ENCODE assay signal across 12 cellular contexts in genomic region chr3:63724987-63725386, GRCh38.
DNase-seq lines count a peak whose midpoint lies in the region; ATAC-seq, FAIRE-seq and TF ChIP-seq lines count a peak whose summit lies in the region.
"Had no signal": no experiment of that assay in that cellular context is flagged by ENCODE, and none has a peak within 500 bp of the region (broad histone marks: within the 10 kb centered on the region; RNA-seq: fewer than 3 reads in every experiment).

No MANE protein-coding gene starts in this region.

- TF ChIP-seq CTCF in GM12878 (IDR thresholded peaks at IDR 0.05 in 2 of 3, conservative IDR thresholded peaks at IDR 0.05 in 1 of 3; ENCODE audit: control insufficient read depth in 2 of 3, extremely low read depth in 1 of 3, insufficient read depth in 1 of 3, low read depth in 3 of 3, low read length in 3 of 3) (no peak), spleen (IDR thresholded peaks at IDR 0.05 in 8 of 11, conservative IDR thresholded peaks at IDR 0.05 in 3 of 11) (no peak)

- H3K36me3 ChIP-seq in GM12878 (ENCODE audit: control insufficient read depth in 2 of 2, insufficient read depth in 2 of 2, low read length in 1 of 2) = no peaks in the 10 kb centered on the region; a peak in 1 of 4 replicates
- no peaks in the 10 kb centered on the region for H3K36me3 ChIP-seq in spleen
- H3K36me3 ChIP-seq: gastrocnemius medialis, thoracic aorta had no signal

- H4K20me1 ChIP-seq in GM12878 (ENCODE audit: control insufficient read depth, insufficient read depth) = no peaks in the 10 kb centered on the region

- no peak for ATAC-seq in GM12878
- no peak for ATAC-seq in GM18867 (IDR thresholded peaks at IDR 0.05; ENCODE audit: unreplicated experiment)
- ATAC-seq: gastrocnemius medialis had no signal

- RAD21 ChIA-PET in GM12878 (lab: Charles Lee; ENCODE audit: unreplicated experiment) = no interaction called here

- intact Hi-C loops in GM12878 (cut with micrococcal nuclease; ENCODE audit: unreplicated experiment) (no loop called here), spleen (cut with DNase I; ENCODE audit: low total_unique reads) (no loop called here)

- POLR2A ChIA-PET in GM12878 (lab: Charles Lee) = no interaction called here

- DNase-seq in A172 (ENCODE audit: low spot score) (peak; percentile 83), HK-2 (ENCODE audit: unreplicated experiment) (peak; percentile 73), GM12878 (ENCODE audit: low read depth, low spot score) (no peak), iPS-NIHi11 (ENCODE audit: low spot score) (peak; percentile 48), NCI-H2029 (lab: John Stamatoyannopoulos, UW) (no peak), spleen (no peak), NCI-H1105 treated with DMSO at 0.1 percent for 48 hours (lab: John Stamatoyannopoulos, UW) (no peak)
- DNase-seq: 8988T, gastrocnemius medialis, NCI-H446 treated with DMSO at 0.1 percent for 48 hours had no signal

- H3K4me3 ChIP-seq in GM12878 (no peak overlapping the region), spleen (no peak overlapping the region)
- H3K4me3 ChIP-seq: gastrocnemius medialis, thoracic aorta had no signal

- H2AFZ ChIP-seq in GM12878 (ENCODE audit: control insufficient read depth, low read depth, low read length) = no peak overlapping the region

- H3K9me3 ChIP-seq in GM12878 (replicated peaks; ENCODE audit: control insufficient read depth, insufficient read depth, low read length) = no peaks in the 10 kb centered on the region
- H3K9me3 ChIP-seq in spleen = peaks cover 0 to 18% (median 3%) of the 10 kb centered on the region in 8 donors
- H3K9me3 ChIP-seq: thoracic aorta had no signal

- no TSS peak for BruUV-seq in GM12878 (replicated peaks; lab: Mats Ljungman, UMichigan)

- no peak overlapping the region for H3K4me2 ChIP-seq in GM12878 (ENCODE audit: control insufficient read depth, insufficient read depth)

- H3K4me1 ChIP-seq in GM12878 (ENCODE audit: control insufficient read depth, insufficient read depth, low read length) (no peaks in the 10 kb centered on the region), spleen (no peaks in the 10 kb centered on the region)
- H3K4me1 ChIP-seq: gastrocnemius medialis had no signal

- no peaks in the 10 kb centered on the region for H3K27me3 ChIP-seq in GM12878 (replicated peaks in 1 of 2; ENCODE audit: control insufficient read depth in 2 of 2, insufficient read depth in 2 of 2, low read length in 1 of 2)
- no peaks in the 10 kb centered on the region for H3K27me3 ChIP-seq in spleen (replicated peaks in 1 of 7)
- H3K27me3 ChIP-seq: gastrocnemius medialis had no signal

- in situ Hi-C loops in GM12878 (cut with MboI) = no loop called here

- H3K79me2 ChIP-seq in GM12878 (ENCODE audit: control insufficient read depth, insufficient read depth, low read length) = no peaks in the 10 kb centered on the region

- SMC1A ChIA-PET in GM12878 (lab: Charles Lee; ENCODE audit: uncharacterized antibody, unreplicated experiment) = no interaction called here

- no peak for TF ChIP-seq EP300 in GM12878 (IDR thresholded peaks at IDR 0.05; ENCODE audit: borderline replicate concordance in 1 of 2, control insufficient read depth in 1 of 2, low read depth in 2 of 2, low read length in 2 of 2)

- CTCF ChIA-PET in GM12878 (lab: Yijun Ruan, JAX) = no interaction called here

- FAIRE-seq in GM12878 (lab: Jason Lieb, UNC) = no peak

- H3K9ac ChIP-seq in GM12878 (ENCODE audit: control insufficient read depth, insufficient read depth, low read length) = no peak overlapping the region

- TF ChIP-seq POLR2A in GM12878 (IDR thresholded peaks at IDR 0.05; ENCODE audit: low read depth, low read length) (no peak), spleen (IDR thresholded peaks at IDR 0.05) (no peak)

- H3K27ac ChIP-seq in GM12878 (ENCODE audit: control insufficient read depth, insufficient read depth) (no peak overlapping the region), spleen (no peak overlapping the region)
- H3K27ac ChIP-seq: gastrocnemius medialis, thoracic aorta had no signal

- TF ChIP-seq RAD21 in GM12878 (IDR thresholded peaks at IDR 0.05; ENCODE audit: insufficient read depth, low read depth, low read length) = no peak

- 47% methylated on average over 3 of the region's 3 CpGs for WGBS in GM12878 (ENCODE audit: insufficient coverage, insufficient replicate concordance, low lambda C conversion rate, missing lambda C conversion rate)
- WGBS in spleen, 5 donors = 62 to 77% (median 74%) methylated on average over 3 of the region's 3 CpGs

TF ChIP-seq in GM12878, 131 proteins besides CTCF, POLR2A, EP300 and RAD21:
- TF ChIP-seq NFXL1 (IDR thresholded peaks at IDR 0.05; ENCODE audit: borderline replicate concordance) (peak; percentile 38; the same call in 1 of the 2 replicates), ATF2 (IDR thresholded peaks at IDR 0.05; ENCODE audit: low read length) (no peak)

Comparison
In these comparisons a context has a peak if more than half of its experiments do, and no peak if none do; other contexts are left out.
1. DNase-seq: peak in A172 (single experiment), HK-2 (single experiment) and iPS-NIHi11 (single experiment); none in GM12878 (single experiment), NCI-H2029 (single experiment), spleen (single experiment) and NCI-H1105 treated with DMSO at 0.1 percent for 48 hours (single experiment).